In the genomic region with DNA sequence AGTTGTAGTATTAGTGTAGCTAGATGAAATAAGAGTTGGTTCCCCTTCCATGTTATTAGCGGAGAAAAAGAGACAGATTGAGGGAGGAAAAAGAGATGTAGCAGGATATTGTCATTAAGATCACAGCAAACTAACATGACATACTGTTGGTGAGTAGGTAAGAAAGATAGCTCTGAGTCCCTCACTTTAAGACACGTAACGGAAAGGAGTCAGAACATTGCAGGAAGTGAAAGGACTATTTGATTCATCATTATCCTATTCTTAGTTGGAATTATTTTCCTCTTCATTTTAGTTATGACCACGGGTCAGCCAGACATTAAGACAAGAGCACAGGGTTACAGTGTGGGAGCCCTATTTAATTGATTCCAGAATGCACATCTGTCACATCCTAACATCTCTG, we compare ENCODE assay signal across 1 cellular context.
TF ChIP-seq lines count a peak whose summit lies in the region.

No MANE protein-coding gene starts in this region.

TF ChIP-seq in GM12878, 131 proteins besides CTCF, POLR2A, EP300 and RAD21 (continued from another document):
- TF ChIP-seq, protein P1, sequence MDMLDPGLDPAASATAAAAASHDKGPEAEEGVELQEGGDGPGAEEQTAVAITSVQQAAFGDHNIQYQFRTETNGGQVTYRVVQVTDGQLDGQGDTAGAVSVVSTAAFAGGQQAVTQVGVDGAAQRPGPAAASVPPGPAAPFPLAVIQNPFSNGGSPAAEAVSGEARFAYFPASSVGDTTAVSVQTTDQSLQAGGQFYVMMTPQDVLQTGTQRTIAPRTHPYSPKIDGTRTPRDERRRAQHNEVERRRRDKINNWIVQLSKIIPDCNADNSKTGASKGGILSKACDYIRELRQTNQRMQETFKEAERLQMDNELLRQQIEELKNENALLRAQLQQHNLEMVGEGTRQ (IDR thresholded peaks at IDR 0.05; ENCODE audit: borderline replicate concordance, low read depth, low read length) = no peak
- TF ChIP-seq, protein P2, sequence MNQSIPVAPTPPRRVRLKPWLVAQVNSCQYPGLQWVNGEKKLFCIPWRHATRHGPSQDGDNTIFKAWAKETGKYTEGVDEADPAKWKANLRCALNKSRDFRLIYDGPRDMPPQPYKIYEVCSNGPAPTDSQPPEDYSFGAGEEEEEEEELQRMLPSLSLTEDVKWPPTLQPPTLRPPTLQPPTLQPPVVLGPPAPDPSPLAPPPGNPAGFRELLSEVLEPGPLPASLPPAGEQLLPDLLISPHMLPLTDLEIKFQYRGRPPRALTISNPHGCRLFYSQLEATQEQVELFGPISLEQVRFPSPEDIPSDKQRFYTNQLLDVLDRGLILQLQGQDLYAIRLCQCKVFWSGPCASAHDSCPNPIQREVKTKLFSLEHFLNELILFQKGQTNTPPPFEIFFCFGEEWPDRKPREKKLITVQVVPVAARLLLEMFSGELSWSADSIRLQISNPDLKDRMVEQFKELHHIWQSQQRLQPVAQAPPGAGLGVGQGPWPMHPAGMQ (IDR thresholded peaks at IDR 0.05; ENCODE audit: borderline replicate concordance) = no peak
- TF ChIP-seq CHD1 (IDR thresholded peaks at IDR 0.05; ENCODE audit: low read depth, low read length) = no peak
- no peak for TF ChIP-seq CHD4 (IDR thresholded peaks at IDR 0.05)
- TF ChIP-seq, protein P3, sequence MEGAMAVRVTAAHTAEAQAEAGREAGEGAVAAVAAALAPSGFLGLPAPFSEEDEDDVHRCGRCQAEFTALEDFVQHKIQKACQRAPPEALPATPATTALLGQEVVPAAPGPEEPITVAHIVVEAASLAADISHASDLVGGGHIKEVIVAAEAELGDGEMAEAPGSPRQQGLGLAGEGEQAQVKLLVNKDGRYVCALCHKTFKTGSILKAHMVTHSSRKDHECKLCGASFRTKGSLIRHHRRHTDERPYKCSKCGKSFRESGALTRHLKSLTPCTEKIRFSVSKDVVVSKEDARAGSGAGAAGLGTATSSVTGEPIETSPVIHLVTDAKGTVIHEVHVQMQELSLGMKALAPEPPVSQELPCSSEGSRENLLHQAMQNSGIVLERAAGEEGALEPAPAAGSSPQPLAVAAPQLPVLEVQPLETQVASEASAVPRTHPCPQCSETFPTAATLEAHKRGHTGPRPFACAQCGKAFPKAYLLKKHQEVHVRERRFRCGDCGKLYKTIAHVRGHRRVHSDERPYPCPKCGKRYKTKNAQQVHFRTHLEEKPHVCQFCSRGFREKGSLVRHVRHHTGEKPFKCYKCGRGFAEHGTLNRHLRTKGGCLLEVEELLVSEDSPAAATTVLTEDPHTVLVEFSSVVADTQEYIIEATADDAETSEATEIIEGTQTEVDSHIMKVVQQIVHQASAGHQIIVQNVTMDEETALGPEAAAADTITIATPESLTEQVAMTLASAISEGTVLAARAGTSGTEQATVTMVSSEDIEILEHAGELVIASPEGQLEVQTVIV (IDR thresholded peaks at IDR 0.05; ENCODE audit: borderline replicate concordance, partially characterized antibody) = no peak
- TF ChIP-seq SPI1 (IDR thresholded peaks at IDR 0.05; ENCODE audit: borderline replicate concordance, insufficient read depth, low read depth, low read length) = peak; percentile 48; the same call in 1 of the 2 replicates
- no peak for TF ChIP-seq ESRRA (IDR thresholded peaks at IDR 0.05; ENCODE audit: low read length)
- TF ChIP-seq NR2C1 (IDR thresholded peaks at IDR 0.05) = no peak
- TF ChIP-seq PAX8 (IDR thresholded peaks at IDR 0.05) = no peak
- TF ChIP-seq ZNF217 (IDR thresholded peaks at IDR 0.05) = no peak
- TF ChIP-seq TCF7 (IDR thresholded peaks at IDR 0.05; ENCODE audit: borderline replicate concordance) = no peak
- TF ChIP-seq SREBF2 (IDR thresholded peaks at IDR 0.05; ENCODE audit: low read length) = no peak
- TF ChIP-seq MEF2A (IDR thresholded peaks at IDR 0.05; ENCODE audit: insufficient read depth, low read depth, low read length) = no peak
- TF ChIP-seq JUNB (IDR thresholded peaks at IDR 0.05) = peak; percentile 87
- 0 out of 2 replicates have a peak, but pooled peaks have one; percentile 35 for TF ChIP-seq BCL11A (IDR thresholded peaks at IDR 0.05; ENCODE audit: low read depth, low read length)
- no peak for TF ChIP-seq POU2F2 (IDR thresholded peaks at IDR 0.05; ENCODE audit: borderline replicate concordance, low read depth, low read length)
- no peak for TF ChIP-seq GABPA (IDR thresholded peaks at IDR 0.05; ENCODE audit: low read depth)
- TF ChIP-seq RCOR1 (conservative IDR thresholded peaks at IDR 0.05; ENCODE audit: low read depth, low read length) = no peak
- TF ChIP-seq NR2C2 (IDR thresholded peaks at IDR 0.05; ENCODE audit: borderline replicate concordance, control insufficient read depth, insufficient read length, low read depth) = no peak
- TF ChIP-seq, protein P4, sequence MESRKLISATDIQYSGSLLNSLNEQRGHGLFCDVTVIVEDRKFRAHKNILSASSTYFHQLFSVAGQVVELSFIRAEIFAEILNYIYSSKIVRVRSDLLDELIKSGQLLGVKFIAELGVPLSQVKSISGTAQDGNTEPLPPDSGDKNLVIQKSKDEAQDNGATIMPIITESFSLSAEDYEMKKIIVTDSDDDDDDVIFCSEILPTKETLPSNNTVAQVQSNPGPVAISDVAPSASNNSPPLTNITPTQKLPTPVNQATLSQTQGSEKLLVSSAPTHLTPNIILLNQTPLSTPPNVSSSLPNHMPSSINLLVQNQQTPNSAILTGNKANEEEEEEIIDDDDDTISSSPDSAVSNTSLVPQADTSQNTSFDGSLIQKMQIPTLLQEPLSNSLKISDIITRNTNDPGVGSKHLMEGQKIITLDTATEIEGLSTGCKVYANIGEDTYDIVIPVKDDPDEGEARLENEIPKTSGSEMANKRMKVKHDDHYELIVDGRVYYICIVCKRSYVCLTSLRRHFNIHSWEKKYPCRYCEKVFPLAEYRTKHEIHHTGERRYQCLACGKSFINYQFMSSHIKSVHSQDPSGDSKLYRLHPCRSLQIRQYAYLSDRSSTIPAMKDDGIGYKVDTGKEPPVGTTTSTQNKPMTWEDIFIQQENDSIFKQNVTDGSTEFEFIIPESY (IDR thresholded peaks at IDR 0.05) = no peak
- no peak for TF ChIP-seq SMAD1 (IDR thresholded peaks at IDR 0.05; ENCODE audit: low read depth, partially characterized antibody)
- peak in 1 of 2 experiments; percentile 89; a peak in 2 of 4 replicates for TF ChIP-seq ETV6 (conservative IDR thresholded peaks at IDR 0.05 in 1 of 2, IDR thresholded peaks at IDR 0.05 in 1 of 2; ENCODE audit: borderline replicate concordance in 1 of 2, low read depth in 1 of 2)
- no peak for TF ChIP-seq TCF3 (IDR thresholded peaks at IDR 0.05; ENCODE audit: borderline replicate concordance, insufficient read depth, low read depth, low read length)
- TF ChIP-seq RAD51 (IDR thresholded peaks at IDR 0.05) = no peak
